ENCODE assay signal across 16 cellular contexts in the genomic region with DNA sequence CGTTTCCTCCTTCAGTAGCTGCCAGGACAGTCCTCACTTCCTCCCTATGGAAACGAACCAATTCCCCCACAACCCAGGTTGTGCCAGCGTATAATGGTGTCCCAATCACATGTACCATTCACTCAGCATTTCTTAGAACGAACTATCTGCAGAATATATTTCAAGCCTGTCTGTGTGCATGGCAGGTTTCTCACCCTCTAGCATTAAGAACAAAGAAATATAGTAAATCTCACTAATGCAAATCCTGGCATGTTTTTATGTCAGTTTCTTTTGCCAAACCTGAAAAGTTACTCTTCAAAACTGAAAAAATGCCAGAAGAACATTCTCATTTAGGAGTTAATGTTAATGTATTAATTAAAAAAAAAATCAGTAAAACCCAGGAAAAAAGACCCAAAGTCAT.
DNase-seq lines count a peak whose midpoint lies in the region; ATAC-seq and TF ChIP-seq lines count a peak whose summit lies in the region.
"Had no signal": no experiment of that assay in that cellular context is flagged by ENCODE, and none has a peak within 500 bp of the region (broad histone marks: within the 10 kb centered on the region; RNA-seq: fewer than 3 reads in every experiment).

No MANE protein-coding gene starts in this region.

- H2AFZ ChIP-seq in IMR-90 (replicated peaks; ENCODE audit: low read length, poor library complexity) (no peak overlapping the region), Karpas-422 (ENCODE audit: low read length) (no peak overlapping the region)
- H2AFZ ChIP-seq: GM23338 had no signal

- no peak overlapping the region for H2BK5ac ChIP-seq in IMR-90 (ENCODE audit: low read depth, low read length, poor library complexity, severe bottlenecking)

- WGBS in IMR-90 (ENCODE audit: extremely low coverage in 2 of 2, insufficient read length in 1 of 2), 2 experiments = 82% methylated on average over 3 of the region's 4 CpGs; no CpG with 5 or more reads in 1 of the 2 experiments

- H2BK20ac ChIP-seq in IMR-90 (ENCODE audit: low read depth, low read length) = no peak overlapping the region

- no peak for TF ChIP-seq RAD21 in IMR-90 (IDR thresholded peaks at IDR 0.05; ENCODE audit: low read length)

- H3K9ac ChIP-seq in IMR-90 (ENCODE audit: low read depth, low read length) (no peak overlapping the region), Karpas-422 (ENCODE audit: low read length) (no peak overlapping the region)

- H3K79me1 ChIP-seq in IMR-90 (ENCODE audit: low read depth in 1 of 2, low read length in 2 of 2) = no peaks in the 10 kb centered on the region

- H2AK5ac ChIP-seq in IMR-90 (ENCODE audit: low read depth, low read length) = no peak overlapping the region

- H2BK15ac ChIP-seq in IMR-90 (ENCODE audit: low read depth, low read length) = no peak overlapping the region

- POLR2A ChIA-PET in IMR-90 (lab: Charles Lee; ENCODE audit: unreplicated experiment) = no interaction called here

- intact Hi-C loops in IMR-90 (cut with micrococcal nuclease) = no loop called here

- H3K4me1 ChIP-seq in IMR-90 (ENCODE audit: control insufficient read depth, insufficient read depth, low read length) (peaks cover 4% of the 10 kb centered on the region; the same call in 1 of the 2 replicates), RWPE2 (ENCODE audit: insufficient read depth, poor library complexity, severe bottlenecking) (peaks cover 25% of the 10 kb centered on the region), Karpas-422 (ENCODE audit: low read length) (no peaks in the 10 kb centered on the region)

- no peaks in the 10 kb centered on the region for H3K9me2 ChIP-seq in Karpas-422 (replicated peaks; ENCODE audit: insufficient read depth, low read length)

- CTCF ChIA-PET in IMR-90 (lab: Yijun Ruan, JAX) = interaction anchor here (0.5 kb wide), 1 partner anchor 159 kb away, joined by 3 read pairs; no protein-coding TSS in a partner anchor

- H3K4ac ChIP-seq in IMR-90 (ENCODE audit: low read depth, low read length) = no peak overlapping the region

- no peaks in the 10 kb centered on the region for H3K27me3 ChIP-seq in IMR-90 (ENCODE audit: control insufficient read depth, insufficient read depth, low read length)
- no peaks in the 10 kb centered on the region for H3K27me3 ChIP-seq in RWPE2 (ENCODE audit: insufficient read depth, poor library complexity, severe bottlenecking)
- no peaks in the 10 kb centered on the region for H3K27me3 ChIP-seq in Karpas-422 (ENCODE audit: low read length)

- H3K79me2 ChIP-seq in Karpas-422 (ENCODE audit: low read length) = no peaks in the 10 kb centered on the region

- H3K36me3 ChIP-seq in IMR-90 (ENCODE audit: control insufficient read depth, insufficient read depth, low read length) (no peaks in the 10 kb centered on the region), RWPE2 (ENCODE audit: low read depth) (no peaks in the 10 kb centered on the region), Karpas-422 (ENCODE audit: insufficient read depth, low read length) (no peaks in the 10 kb centered on the region)

- H3K27ac ChIP-seq in IMR-90 (ENCODE audit: insufficient read depth, low read length) = no peak overlapping the region
- peak overlapping the region; percentile 69 for H3K27ac ChIP-seq in RWPE2 (ENCODE audit: poor library complexity, severe bottlenecking)
- no peak overlapping the region for H3K27ac ChIP-seq in Karpas-422 (ENCODE audit: low read length)

- H3K27ac Mint-ChIP-seq in type B pancreatic cell = peak overlapping the region; percentile 29
- no peak overlapping the region for H3K27ac Mint-ChIP-seq in endothelial cell (ENCODE audit: unreplicated experiment)
- H3K27ac Mint-ChIP-seq: B cell; CD4-positive, alpha-beta T cell; GM23338; H9 had no signal

- H3K14ac ChIP-seq in IMR-90 (replicated peaks; ENCODE audit: low read depth, low read length) = 0 out of 2 replicates have a peak overlapping the region, but pooled peaks have one; percentile 25

- no peak overlapping the region for H4K8ac ChIP-seq in IMR-90 (ENCODE audit: low read depth in 2 of 2, low read length in 2 of 2)

- peaks cover 3% of the 10 kb centered on the region for H3K27me3 Mint-ChIP-seq in type B pancreatic cell
- H3K27me3 Mint-ChIP-seq in endothelial cell (ENCODE audit: unreplicated experiment) = no peaks in the 10 kb centered on the region
- H3K27me3 Mint-ChIP-seq: CD4-positive, alpha-beta T cell had no signal

- no peak for DNase-seq in IMR-90
- DNase-seq in RWPE2 (ENCODE audit: low spot score) = no peak
- no peak for DNase-seq in type B pancreatic cell (ENCODE audit: extremely low spot score, unreplicated experiment)
- no peak for DNase-seq in endothelial cell (ENCODE audit: low spot score)
- DNase-seq in T1000 (lab: John Stamatoyannopoulos, UW) = no peak
- no peak for DNase-seq in Karpas-422
- DNase-seq: ACHN; C1 segment of cervical spinal cord; Calu3; CD4-positive, alpha-beta T cell; DMS 273 treated with DMSO at 0.1 percent for 48 hours; H9 had no signal

- H3K56ac ChIP-seq in IMR-90 (ENCODE audit: extremely low read depth, insufficient read depth, low read length) = no peak overlapping the region

- H3K4me3 Mint-ChIP-seq in type B pancreatic cell (peak overlapping the region; percentile 60), endothelial cell (ENCODE audit: unreplicated experiment) (no peak overlapping the region)
- H3K4me3 Mint-ChIP-seq: B cell; CD4-positive, alpha-beta T cell; GM23338; H9 had no signal

- H3K9me3 Mint-ChIP-seq in type B pancreatic cell = peaks cover 12% of the 10 kb centered on the region
- no peaks in the 10 kb centered on the region for H3K9me3 Mint-ChIP-seq in endothelial cell (ENCODE audit: unreplicated experiment)
- H3K9me3 Mint-ChIP-seq: CD4-positive, alpha-beta T cell; GM23338; H9 had no signal

- H4K5ac ChIP-seq in IMR-90 (ENCODE audit: low read depth, low read length) = no peak overlapping the region

- H3K4me2 ChIP-seq in IMR-90 (ENCODE audit: low read depth, low read length) (no peak overlapping the region), Karpas-422 (ENCODE audit: low read depth, low read length, poor library complexity, severe bottlenecking) (no peak overlapping the region)
- H3K4me2 ChIP-seq: GM23338 had no signal

- ATAC-seq in IMR-90 (ENCODE audit: low read depth) (no peak), RWPE2 (ENCODE audit: low read depth) (no peak), esophagus mucosa (peak; percentile 70)
- ATAC-seq: GM12878, GM23338 had no signal

- TF ChIP-seq POLR2A in IMR-90 (IDR thresholded peaks at IDR 0.05; ENCODE audit: low read depth, low read length) = no peak

- H3K9me3 ChIP-seq in IMR-90 (ENCODE audit: control insufficient read depth, insufficient read depth, low read length) (no peaks in the 10 kb centered on the region), RWPE2 (ENCODE audit: severe bottlenecking) (no peaks in the 10 kb centered on the region), Karpas-422 (ENCODE audit: low read length) (no peaks in the 10 kb centered on the region)

- no TSS peak for BruUV-seq in IMR-90 (replicated peaks; lab: Mats Ljungman, UMichigan)

- no peak for TF ChIP-seq CTCF in IMR-90 (conservative IDR thresholded peaks at IDR 0.05; ENCODE audit: low read depth, low read length)
- no peak for TF ChIP-seq CTCF in RWPE2 (IDR thresholded peaks at IDR 0.05; ENCODE audit: poor library complexity, severe bottlenecking)
- no peak for TF ChIP-seq CTCF in type B pancreatic cell (conservative IDR thresholded peaks at IDR 0.05)
- TF ChIP-seq CTCF in endothelial cell (IDR thresholded peaks at IDR 0.05; ENCODE audit: unreplicated experiment) = no peak

- 0 out of 2 replicates have a peak, but pooled peaks cover 3% of the 10 kb centered on the region for H3K9me1 ChIP-seq in IMR-90 (ENCODE audit: insufficient read depth, low read length)

- no peaks in the 10 kb centered on the region for H3K36me3 Mint-ChIP-seq in type B pancreatic cell
- H3K36me3 Mint-ChIP-seq in endothelial cell (ENCODE audit: low read depth, unreplicated experiment) = no peaks in the 10 kb centered on the region

- in situ Hi-C loops in IMR-90 (cut with MboI; ENCODE audit: low sequenced_read_pairs) = no loop called here

- no peaks in the 10 kb centered on the region for H4K20me1 ChIP-seq in IMR-90 (ENCODE audit: insufficient read depth, low read length)
- no peaks in the 10 kb centered on the region for H4K20me1 ChIP-seq in Karpas-422 (ENCODE audit: insufficient read depth, low read depth, low read length)

- dilution Hi-C loops in IMR-90 (cut with HindIII; ENCODE audit: low sequenced_read_pairs, unreplicated experiment) = no loop called here

- no peak overlapping the region for H3K23ac ChIP-seq in IMR-90 (ENCODE audit: low read depth, low read length)

- no peak overlapping the region for H4K91ac ChIP-seq in IMR-90 (ENCODE audit: insufficient read depth, low read depth, low read length)

- no peak overlapping the region for H2AK9ac ChIP-seq in IMR-90 (replicated peaks; ENCODE audit: low read depth, low read length, poor library complexity)

- H3K4me3 ChIP-seq in IMR-90 (ENCODE audit: insufficient read depth, low read depth, low read length) (no peak overlapping the region), RWPE2 (ENCODE audit: severe bottlenecking) (no peak overlapping the region), Karpas-422 (ENCODE audit: low read length) (no peak overlapping the region)
- H3K4me3 ChIP-seq: GM12878, GM23338 had no signal

- H2BK120ac ChIP-seq in IMR-90 (ENCODE audit: low read depth, low read length) = no peak overlapping the region

- no peak overlapping the region for H3K18ac ChIP-seq in IMR-90 (ENCODE audit: low read depth, low read length)

- peaks cover 4% of the 10 kb centered on the region for H3K4me1 Mint-ChIP-seq in type B pancreatic cell (ENCODE audit: unreplicated experiment)
- H3K4me1 Mint-ChIP-seq in endothelial cell (ENCODE audit: unreplicated experiment) = no peaks in the 10 kb centered on the region

TF ChIP-seq in IMR-90, 13 proteins besides CTCF, POLR2A, EP300 and RAD21:
- TF ChIP-seq MAZ (IDR thresholded peaks at IDR 0.05; ENCODE audit: borderline replicate concordance, low read depth, low read length) = no peak
- no peak for TF ChIP-seq FOS (IDR thresholded peaks at IDR 0.05; ENCODE audit: low read depth, low read length)
- TF ChIP-seq BHLHE40 (IDR thresholded peaks at IDR 0.05; ENCODE audit: low read depth, low read length) = no peak
- no peak for TF ChIP-seq SMC3 (IDR thresholded peaks at IDR 0.05; ENCODE audit: low read depth, low read length)
- no peak for TF ChIP-seq NFE2L2 (IDR thresholded peaks at IDR 0.05; ENCODE audit: low read depth, low read length)
- no peak for TF ChIP-seq CEBPB (IDR thresholded peaks at IDR 0.05; ENCODE audit: low read depth, low read length)
- TF ChIP-seq RCOR1 (IDR thresholded peaks at IDR 0.05; ENCODE audit: insufficient replicate concordance, low read length) = no peak
